Comparison of ENCODE assay signal across 14 cellular contexts in genomic region chr9:116592926-116593325, GRCh38.
"Had no signal": no experiment of that assay in that cellular context is flagged by ENCODE, and none has a peak within 500 bp of the region (broad histone marks: within the 10 kb centered on the region; RNA-seq: fewer than 3 reads in every experiment).

No MANE protein-coding gene starts in this region.

- DNase-seq: activated CD4-positive, alpha-beta memory T cell treated with anti-CD3 and anti-CD28 coated beads for 36 hours; activated CD4-positive, alpha-beta T cell treated with anti-CD3 and anti-CD28 coated beads for 36 hours; activated naive CD4-positive, alpha-beta T cell treated with anti-CD3 and anti-CD28 coated beads, Interleukin-2, amount 10 ng/mL, durations not matched to agents 7 days and 5 days; activated T-cell treated with anti-CD3 and anti-CD28 coated beads, Interleukin-2, amount 50 U/mL, for 24 hours; colonic mucosa; hippocampal formation; left ventricle myocardium superior; posterior cingulate gyrus; stimulated activated CD4-positive, alpha-beta T cell treated with anti-CD3 and anti-CD28 coated beads, Interleukin-4, amount 100 ng/mL, for 24 hours; stimulated activated naive CD4-positive, alpha-beta T cell; T-helper 17 cell; uterus had no signal

- H3K4me3 ChIP-seq: colonic mucosa, tibial nerve, uterus had no signal

- ATAC-seq: activated CD4-positive, alpha-beta T cell treated with anti-CD3 and anti-CD28 coated beads for 36 hours; left ventricle myocardium superior; natural killer cell treated with Interleukin-12 subunit alpha and Interleukin-12 subunit beta and Interleukin-15 and Interleukin-18, amount 100 ng/mL, for 72 hours; T-helper 17 cell had no signal

- H3K36me3 ChIP-seq: colonic mucosa, uterus had no signal

- H3K9me3 ChIP-seq: colonic mucosa, uterus had no signal

- H3K4me1 ChIP-seq: colonic mucosa, tibial nerve had no signal

- H3K27ac ChIP-seq: colonic mucosa, tibial nerve had no signal

- H3K27me3 ChIP-seq: colonic mucosa, tibial nerve, uterus had no signal
